8 cellular contexts compared by ENCODE assay signal in the genomic region with DNA sequence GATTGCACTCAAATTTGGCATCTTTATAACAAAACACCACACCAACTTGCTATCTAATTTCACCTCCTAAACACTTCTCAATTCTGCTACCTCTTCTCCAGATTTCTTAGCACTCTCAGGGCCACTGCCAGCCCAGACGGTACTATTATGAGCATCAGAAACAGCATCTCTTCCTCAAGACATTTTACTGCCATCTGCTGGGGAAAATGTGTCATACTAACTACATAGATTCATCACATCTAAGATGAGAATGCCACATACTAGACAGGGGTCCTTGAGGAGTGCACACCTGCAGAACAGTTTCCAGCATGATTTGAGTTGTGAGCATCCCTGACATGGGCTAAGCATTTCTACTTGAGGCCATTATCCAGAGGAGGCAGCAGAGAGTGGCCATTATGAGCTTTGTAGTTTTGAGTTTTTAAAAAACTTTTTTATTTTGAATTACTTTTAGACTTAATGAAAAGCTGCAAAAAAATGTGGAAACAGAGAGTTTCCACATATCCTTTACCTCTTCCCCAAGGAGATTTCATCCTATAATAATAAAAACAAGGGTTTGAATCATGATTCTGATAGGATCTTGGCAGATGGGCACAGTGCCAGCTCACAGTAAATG. TPM values are rescaled to one million over a fixed set of nuclear protein-coding genes. Genes with fewer than 3 reads are reported as not detected.
DNase-seq lines count a peak whose midpoint lies in the region; ATAC-seq and TF ChIP-seq lines count a peak whose summit lies in the region.

No MANE protein-coding gene starts in this region.

- H3K27ac Mint-ChIP-seq in osteocyte (ENCODE audit: unreplicated experiment) = no peak overlapping the region

- TF ChIP-seq CTCF in WI38 (IDR thresholded peaks at IDR 0.05; ENCODE audit: low read depth, low read length) (peak; percentile 28; the same call in 1 of the 2 replicates), foreskin keratinocyte (conservative IDR thresholded peaks at IDR 0.05) (peak; percentile 77), osteocyte (IDR thresholded peaks at IDR 0.05) (peak; percentile 80)

- H3K4me1 Mint-ChIP-seq in osteocyte (ENCODE audit: unreplicated experiment) = no peaks in the 10 kb centered on the region

- DNase-seq in DMS 273 treated with DMSO at 0.1 percent for 48 hours (lab: John Stamatoyannopoulos, UW) = peak; percentile 20
- peak; percentile 4 for DNase-seq in GM19238 (ENCODE audit: insufficient read length, low spot score)
- peak; percentile 75 for DNase-seq in NCI-H2171 treated with DMSO at 0.1 percent for 48 hours (lab: John Stamatoyannopoulos, UW)
- peak; percentile 9 to 60 for DNase-seq in foreskin keratinocyte
- DNase-seq in osteocyte (ENCODE audit: extremely low spot score, unreplicated experiment) = no peak
- DNase-seq in ecto neural progenitor cell (ENCODE audit: low spot score) = no peak

- peaks cover 3% of the 10 kb centered on the region for H3K27me3 Mint-ChIP-seq in osteocyte (ENCODE audit: unreplicated experiment)

- H3K36me3 Mint-ChIP-seq in osteocyte (ENCODE audit: unreplicated experiment) = no peaks in the 10 kb centered on the region

- peaks cover 8% of the 10 kb centered on the region for H3K27me3 ChIP-seq in foreskin keratinocyte

- ATAC-seq in HG03139 (IDR thresholded peaks at IDR 0.05; ENCODE audit: unreplicated experiment) = peak; percentile 78
- peak; percentile 81 for ATAC-seq in foreskin keratinocyte

- no peak overlapping the region for H3K4me3 Mint-ChIP-seq in osteocyte (ENCODE audit: unreplicated experiment)

- H3K9me3 Mint-ChIP-seq in osteocyte (ENCODE audit: unreplicated experiment) = no peaks in the 10 kb centered on the region

- no peaks in the 10 kb centered on the region for H3K4me1 ChIP-seq in foreskin keratinocyte

- no peak overlapping the region for H3K27ac ChIP-seq in foreskin keratinocyte

- no peak overlapping the region for H3K4me3 ChIP-seq in WI38 (ENCODE audit: low read depth, low read length)

RNA-seq across cellular contexts. Expression of gene GRIP1, which starts 15.1 kb away (rescaled TPM):
- total RNA-seq in foreskin keratinocyte (4.9 and 6.8 TPM in 2 replicates), osteocyte (4.6 and 9.1 TPM in 2 replicates)
- polyA plus RNA-seq in foreskin keratinocyte = 0.44 and 0.59 TPM in 2 replicates

Comparison
In these comparisons a context has a peak if more than half of its experiments do, and no peak if none do; other contexts are left out.
1. DNase-seq: peak in DMS 273 treated with DMSO at 0.1 percent for 48 hours (single experiment), GM19238 (single experiment), NCI-H2171 treated with DMSO at 0.1 percent for 48 hours (single experiment) and foreskin keratinocyte (2 of 2); none in osteocyte (single experiment) and ecto neural progenitor cell (single experiment).
2. CTCF ChIP-seq: peak in every context shown above with its lines; median percentile 80 in osteocyte; 77 in foreskin keratinocyte; 28 in WI38.